In genomic region chrX:15675490-15675921, GRCh38 we compare ENCODE assay signal across 8 cellular contexts. TPM values are rescaled to one million over a fixed set of nuclear protein-coding genes. Genes with fewer than 3 reads are reported as not detected.
A peak's percentile ranks its signal among the peaks of the same experiment; 100 is the strongest.
DNase-seq lines count a peak whose midpoint lies in the region; ATAC-seq and TF ChIP-seq lines count a peak whose summit lies in the region.

No MANE protein-coding gene starts in this region.

- H3K27me3 ChIP-seq in body of pancreas, result no peaks in the 10 kb centered on the region

- DNase-seq in NCI-H128 (lab: John Stamatoyannopoulos, UW; ENCODE audit: unreplicated experiment), result peak; percentile 60
- DNase-seq in T-helper 22 cell (ENCODE audit: low read depth), result peak; percentile 82
- DNase-seq in body of pancreas, result peak; percentile 83 to 92 (median 88)
- peak; percentile 89 for DNase-seq in islet precursor cell
- DNase-seq in stimulated activated CD4-positive, alpha-beta T cell treated with anti-CD3 and anti-CD28 coated beads, Interleukin-12 subunit alpha, Interleukin-12 subunit beta, amount 100 ng/mL, for 48 hours (ENCODE audit: low read depth in 2 of 3, low spot score in 1 of 3), result peak; percentile 76 to 88 (median 83)
- DNase-seq in KBM-7, result no peak

- ATAC-seq in GM18505 (IDR thresholded peaks at IDR 0.05; ENCODE audit: unreplicated experiment) (peak; percentile 64), HG02678 (IDR thresholded peaks at IDR 0.05; ENCODE audit: unreplicated experiment) (peak; percentile 64), body of pancreas (peak; percentile 80)

- intact Hi-C loops in body of pancreas (cut with DNase I), result no loop called here

- in situ Hi-C loops in KBM-7 (cut with MboI; ENCODE audit: low pct_unique_long_range_greater_than_20kb, low sequenced_read_pairs), result no loop called here

- WGBS in body of pancreas, 2 donors, result 0% methylated on average over 20 to 35 of the region's 38 CpGs

- H3K4me3 ChIP-seq in body of pancreas, result peak overlapping the region; percentile 56 to 67

- peak overlapping the region; percentile 95 to 99 (median 99) for H3K27ac ChIP-seq in body of pancreas

- H3K9me3 ChIP-seq in body of pancreas, result no peaks in the 10 kb centered on the region

- peaks cover 11% of the 10 kb centered on the region for H3K4me1 ChIP-seq in body of pancreas

- no peak for TF ChIP-seq POLR2A in GM18505 (IDR thresholded peaks at IDR 0.05; ENCODE audit: borderline replicate concordance, extremely low read depth, insufficient read depth, insufficient read length)
- no peak for TF ChIP-seq POLR2A in body of pancreas (IDR thresholded peaks at IDR 0.05)

- no peak for TF ChIP-seq CTCF in body of pancreas (IDR thresholded peaks at IDR 0.05)

- no peaks in the 10 kb centered on the region for H3K36me3 ChIP-seq in body of pancreas (replicated peaks in 1 of 2; ENCODE audit: insufficient read depth in 1 of 2, low read depth in 2 of 2)

RNA-seq across cellular contexts. Expression of gene CLTRN, which starts 10.9 kb away (rescaled TPM):
- total RNA-seq in body of pancreas, result 1 to 10 TPM; 1.3 to 1.6 TPM
